In genomic region chr17:58822148-58823050, GRCh38 we compare ENCODE assay signal across 16 cellular contexts.
DNase-seq lines count a peak whose midpoint lies in the region; ATAC-seq and TF ChIP-seq lines count a peak whose summit lies in the region.
"Had no signal": no experiment of that assay in that cellular context is flagged by ENCODE, and none has a peak within 500 bp of the region (broad histone marks: within the 10 kb centered on the region; RNA-seq: fewer than 3 reads in every experiment).

No MANE protein-coding gene starts in this region.

- H3K4me1 ChIP-seq in SJCRH30: peaks cover 12% of the 10 kb centered on the region
- H3K4me1 ChIP-seq: prostate gland, tibial artery had no signal

- no peaks in the 10 kb centered on the region for H3K27me3 Mint-ChIP-seq in nephron (ENCODE audit: low read depth)
- peaks cover 3% of the 10 kb centered on the region for H3K27me3 Mint-ChIP-seq in osteocyte (ENCODE audit: unreplicated experiment)

- TF ChIP-seq CTCF in nephron (IDR thresholded peaks at IDR 0.05; ENCODE audit: unreplicated experiment in 3 of 3) (no peak), osteocyte (IDR thresholded peaks at IDR 0.05) (no peak)

- no peaks in the 10 kb centered on the region for H3K36me3 Mint-ChIP-seq in nephron (ENCODE audit: low read depth)
- H3K36me3 Mint-ChIP-seq in osteocyte (ENCODE audit: unreplicated experiment): no peaks in the 10 kb centered on the region

- peak overlapping the region; percentile 13 to 68 (median 55) for H3K27ac Mint-ChIP-seq in nephron
- no peak overlapping the region for H3K27ac Mint-ChIP-seq in osteocyte (ENCODE audit: unreplicated experiment)
- H3K27ac Mint-ChIP-seq: activated CD8-positive, alpha-beta T cell treated with anti-CD3 and anti-CD28 coated beads, Interleukin-2, amount 10 ng/mL, durations not matched to agents 7 days and 5 days had no signal

- H3K4me1 Mint-ChIP-seq in nephron: peaks cover 19% of the 10 kb centered on the region
- no peaks in the 10 kb centered on the region for H3K4me1 Mint-ChIP-seq in osteocyte (ENCODE audit: unreplicated experiment)

- no peak overlapping the region for H3K27ac ChIP-seq in SJCRH30
- H3K27ac ChIP-seq: prostate gland, tibial artery had no signal

- no peak for ATAC-seq in HG03460 (IDR thresholded peaks at IDR 0.05; ENCODE audit: unreplicated experiment)
- ATAC-seq: activated CD8-positive, alpha-beta T cell treated with anti-CD3 and anti-CD28 coated beads, Interleukin-2, amount 10 ng/mL, durations not matched to agents 7 days and 5 days had no signal

- DNase-seq in NCI-H1092 treated with DMSO at 0.1 percent for 48 hours (lab: John Stamatoyannopoulos, UW) (peak; percentile 24), NCI-H1092 (lab: John Stamatoyannopoulos, UW) (no peak), NCI-H1105 (lab: John Stamatoyannopoulos, UW) (peak; percentile 25), SJCRH30 (peak; percentile 7 to 47), osteocyte (ENCODE audit: extremely low spot score, unreplicated experiment) (no peak)
- DNase-seq in activated T-cell treated with anti-CD3 and anti-CD28 coated beads, Interleukin-2, amount 50 U/mL, for 1 hour: no peak
- DNase-seq: activated CD8-positive, alpha-beta T cell treated with anti-CD3 and anti-CD28 coated beads, Interleukin-2, amount 10 ng/mL, durations not matched to agents 7 days and 5 days; activated effector memory CD4-positive, alpha-beta T cell treated with anti-CD3 and anti-CD28 coated beads, Interleukin-2, amount 50 U/mL, for 16 hours; effector CD4-positive, alpha-beta T cell; IMR-90; NCI-H1930; RPMI8226; tibial artery had no signal

- H3K9me3 Mint-ChIP-seq in nephron (no peaks in the 10 kb centered on the region), osteocyte (ENCODE audit: unreplicated experiment) (no peaks in the 10 kb centered on the region)

- no peaks in the 10 kb centered on the region for H3K9me3 ChIP-seq in SJCRH30 (replicated peaks)
- H3K9me3 ChIP-seq: prostate gland, tibial artery had no signal

- H3K4me3 ChIP-seq in SJCRH30: no peak overlapping the region
- H3K4me3 ChIP-seq: prostate gland, tibial artery had no signal

- H3K27me3 ChIP-seq in SJCRH30: no peaks in the 10 kb centered on the region
- H3K27me3 ChIP-seq: tibial artery had no signal

- H3K36me3 ChIP-seq in SJCRH30: no peaks in the 10 kb centered on the region
- H3K36me3 ChIP-seq: prostate gland, tibial artery had no signal

- H3K4me3 Mint-ChIP-seq in nephron (peak overlapping the region in 1 of 3 experiments; percentile 9), osteocyte (ENCODE audit: unreplicated experiment) (no peak overlapping the region)
- H3K4me3 Mint-ChIP-seq: activated CD8-positive, alpha-beta T cell treated with anti-CD3 and anti-CD28 coated beads, Interleukin-2, amount 10 ng/mL, durations not matched to agents 7 days and 5 days had no signal

Comparison
In these comparisons a context has a peak if more than half of its experiments do, and no peak if none do; other contexts are left out.
1. DNase-seq: peak in NCI-H1092 treated with DMSO at 0.1 percent for 48 hours (single experiment), NCI-H1105 (single experiment) and SJCRH30 (2 of 2); none in NCI-H1092 (single experiment), activated T-cell treated with anti-CD3 and anti-CD28 coated beads, Interleukin-2, amount 50 U/mL, for 1 hour (single experiment) and osteocyte (single experiment).